Comparison of ENCODE assay signal across 8 cellular contexts in the genomic region with DNA sequence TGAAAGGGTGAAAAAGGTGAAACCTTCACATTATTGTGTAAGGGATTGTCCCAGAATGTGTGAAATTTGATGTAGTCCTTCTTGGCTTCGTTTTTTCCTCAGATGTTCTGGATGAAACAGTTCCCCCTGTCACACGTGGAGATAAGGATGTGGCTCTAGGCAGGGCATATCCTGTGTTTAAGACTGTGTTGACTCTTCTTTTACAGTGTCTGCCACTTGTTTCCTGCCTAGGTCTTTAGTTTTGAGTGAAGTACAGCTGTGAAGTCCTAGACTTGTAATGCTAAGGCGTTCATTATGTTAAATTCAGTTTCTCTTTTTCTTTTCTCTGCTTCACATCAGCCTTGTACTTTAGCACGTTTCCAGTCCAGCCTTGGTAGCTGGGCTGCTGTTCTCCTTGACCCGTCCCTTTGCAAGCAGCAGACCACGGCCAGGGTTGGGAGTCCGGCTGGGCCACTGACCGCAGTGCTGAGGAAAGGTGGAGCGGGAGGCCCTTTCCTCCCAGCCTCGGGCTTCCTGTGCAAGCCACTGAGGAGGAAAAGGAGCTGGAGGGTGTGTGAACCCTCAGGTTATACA. TPM values are rescaled to one million over a fixed set of nuclear protein-coding genes. Genes with fewer than 3 reads are reported as not detected.
DNase-seq lines count a peak whose midpoint lies in the region; ATAC-seq and TF ChIP-seq lines count a peak whose summit lies in the region.

No MANE protein-coding gene starts in this region.

- no peaks in the 10 kb centered on the region for H3K9me3 ChIP-seq in BLaER1
- H3K9me3 ChIP-seq in SK-N-SH, result no peaks in the 10 kb centered on the region

- TF ChIP-seq RAD21 in SK-N-SH (IDR thresholded peaks at IDR 0.05; ENCODE audit: low read length), result no peak

- POLR2A ChIA-PET in SK-N-SH (lab: Yijun Ruan, JAX), result interaction anchor here (0.6 to 0.7 kb wide), 3 partner anchors 8 to 44 kb away, joined by 4 to 5 read pairs (median 4); no protein-coding TSS in a partner anchor

- ATAC-seq in GM18907 (IDR thresholded peaks at IDR 0.05; ENCODE audit: unreplicated experiment) (peak; percentile 79), HG03103 (IDR thresholded peaks at IDR 0.05; ENCODE audit: low read depth, unreplicated experiment) (peak; percentile 69)

- H3K79me2 ChIP-seq in SK-N-SH (ENCODE audit: insufficient read depth), result peaks cover 68% of the 10 kb centered on the region

- no peaks in the 10 kb centered on the region for H3K9me3 Mint-ChIP-seq in neural crest cell

- H3K36me3 ChIP-seq in BLaER1, result no peaks in the 10 kb centered on the region
- H3K36me3 ChIP-seq in SK-N-SH (replicated peaks in 1 of 2; ENCODE audit: control insufficient read depth in 1 of 2, insufficient read depth in 2 of 2, low read length in 1 of 2), result no peaks in the 10 kb centered on the region

- H3F3A ChIP-seq in SK-N-SH (replicated peaks; ENCODE audit: insufficient read depth), result no peaks in the 10 kb centered on the region

- H3K4me1 Mint-ChIP-seq in neural crest cell, result peaks cover 53% of the 10 kb centered on the region

- H2AFZ ChIP-seq in SK-N-SH (ENCODE audit: low read depth), result no peak overlapping the region; the same call in 1 of the 2 replicates

- peak overlapping the region; percentile 60 for H3K4me3 ChIP-seq in BLaER1
- H3K4me3 ChIP-seq in SK-N-SH (ENCODE audit: low read depth in 2 of 2, low read length in 1 of 2), result no peak overlapping the region

- H4K20me1 ChIP-seq in BLaER1, result peaks cover 37% of the 10 kb centered on the region
- no peaks in the 10 kb centered on the region for H4K20me1 ChIP-seq in SK-N-SH (ENCODE audit: insufficient read depth)

- H3K4me3 Mint-ChIP-seq in neural crest cell, result no peak overlapping the region

- peaks cover 96% of the 10 kb centered on the region for H3K4me1 ChIP-seq in BLaER1
- H3K4me1 ChIP-seq in SK-N-SH (ENCODE audit: control insufficient read depth in 1 of 2, insufficient read depth in 2 of 2, low read depth in 1 of 2, low read length in 1 of 2), result peaks cover 56 to 57% of the 10 kb centered on the region in 2 experiments

- TF ChIP-seq EP300 in SK-N-SH (IDR thresholded peaks at IDR 0.05; ENCODE audit: borderline replicate concordance in 1 of 2, low read depth in 1 of 2, low read length in 1 of 2), result no peak

- DNase-seq in SK-N-SH (peak; percentile 47), ecto neural progenitor cell (ENCODE audit: low spot score) (peak; percentile 57), neural crest cell (ENCODE audit: low read depth, low spot score) (no peak), NCI-H1105 (lab: John Stamatoyannopoulos, UW) (no peak), NCI-H187 treated with DMSO at 0.1 percent for 48 hours (lab: John Stamatoyannopoulos, UW) (no peak)

- peak overlapping the region; percentile 5 for H3K27ac Mint-ChIP-seq in neural crest cell (ENCODE audit: unreplicated experiment)

- H3K9ac ChIP-seq in BLaER1 (peak overlapping the region; percentile 79), SK-N-SH (no peak overlapping the region)

- no peaks in the 10 kb centered on the region for H3K27me3 ChIP-seq in BLaER1
- no peaks in the 10 kb centered on the region for H3K27me3 ChIP-seq in SK-N-SH (ENCODE audit: insufficient read depth)

- H3K9me2 ChIP-seq in SK-N-SH, result no peaks in the 10 kb centered on the region

- TF ChIP-seq CTCF in SK-N-SH (IDR thresholded peaks at IDR 0.05), result no peak
- no peak for TF ChIP-seq CTCF in neural crest cell (conservative IDR thresholded peaks at IDR 0.05)

- H3K27ac ChIP-seq in BLaER1, result peak overlapping the region; percentile 84
- peak overlapping the region; percentile 0 to 83; a peak in 3 of 4 replicates for H3K27ac ChIP-seq in SK-N-SH (ENCODE audit: low read depth in 2 of 2, low read length in 1 of 2)

- H3K27me3 Mint-ChIP-seq in neural crest cell (ENCODE audit: low read depth), result no peaks in the 10 kb centered on the region

- H3K4me2 ChIP-seq in BLaER1 (peak overlapping the region; percentile 98), SK-N-SH (peak overlapping the region; percentile 50; the same call in 1 of the 2 replicates)

- 51% methylated on average over 10 of the region's 10 CpGs for WGBS in SK-N-SH (ENCODE audit: low lambda C conversion rate)

- H3K36me3 Mint-ChIP-seq in neural crest cell (ENCODE audit: low read depth), result no peaks in the 10 kb centered on the region

- CTCF ChIA-PET in SK-N-SH (lab: Yijun Ruan, JAX), result interaction anchor here (0.8 to 1.7 kb wide), 6 partner anchors 10 to 285 kb away, joined by 3 to 6 read pairs (median 4); no protein-coding TSS in a partner anchor

TF ChIP-seq in SK-N-SH, 30 proteins besides CTCF, POLR2A, EP300 and RAD21:
- TF ChIP-seq SIN3A (IDR thresholded peaks at IDR 0.05; ENCODE audit: borderline replicate concordance, low read depth, low read length) (no peak), JUND (IDR thresholded peaks at IDR 0.05) (no peak), EZH2phosphoT487 (IDR thresholded peaks at IDR 0.05; ENCODE audit: borderline replicate concordance, low read depth) (no peak), GABPA (IDR thresholded peaks at IDR 0.05; ENCODE audit: low read depth) (no peak), FOSL2 (IDR thresholded peaks at IDR 0.05; ENCODE audit: borderline replicate concordance, low read depth) (no peak), TEAD4 (IDR thresholded peaks at IDR 0.05; ENCODE audit: borderline replicate concordance, insufficient read depth) (no peak)
- TF ChIP-seq, protein P1, sequence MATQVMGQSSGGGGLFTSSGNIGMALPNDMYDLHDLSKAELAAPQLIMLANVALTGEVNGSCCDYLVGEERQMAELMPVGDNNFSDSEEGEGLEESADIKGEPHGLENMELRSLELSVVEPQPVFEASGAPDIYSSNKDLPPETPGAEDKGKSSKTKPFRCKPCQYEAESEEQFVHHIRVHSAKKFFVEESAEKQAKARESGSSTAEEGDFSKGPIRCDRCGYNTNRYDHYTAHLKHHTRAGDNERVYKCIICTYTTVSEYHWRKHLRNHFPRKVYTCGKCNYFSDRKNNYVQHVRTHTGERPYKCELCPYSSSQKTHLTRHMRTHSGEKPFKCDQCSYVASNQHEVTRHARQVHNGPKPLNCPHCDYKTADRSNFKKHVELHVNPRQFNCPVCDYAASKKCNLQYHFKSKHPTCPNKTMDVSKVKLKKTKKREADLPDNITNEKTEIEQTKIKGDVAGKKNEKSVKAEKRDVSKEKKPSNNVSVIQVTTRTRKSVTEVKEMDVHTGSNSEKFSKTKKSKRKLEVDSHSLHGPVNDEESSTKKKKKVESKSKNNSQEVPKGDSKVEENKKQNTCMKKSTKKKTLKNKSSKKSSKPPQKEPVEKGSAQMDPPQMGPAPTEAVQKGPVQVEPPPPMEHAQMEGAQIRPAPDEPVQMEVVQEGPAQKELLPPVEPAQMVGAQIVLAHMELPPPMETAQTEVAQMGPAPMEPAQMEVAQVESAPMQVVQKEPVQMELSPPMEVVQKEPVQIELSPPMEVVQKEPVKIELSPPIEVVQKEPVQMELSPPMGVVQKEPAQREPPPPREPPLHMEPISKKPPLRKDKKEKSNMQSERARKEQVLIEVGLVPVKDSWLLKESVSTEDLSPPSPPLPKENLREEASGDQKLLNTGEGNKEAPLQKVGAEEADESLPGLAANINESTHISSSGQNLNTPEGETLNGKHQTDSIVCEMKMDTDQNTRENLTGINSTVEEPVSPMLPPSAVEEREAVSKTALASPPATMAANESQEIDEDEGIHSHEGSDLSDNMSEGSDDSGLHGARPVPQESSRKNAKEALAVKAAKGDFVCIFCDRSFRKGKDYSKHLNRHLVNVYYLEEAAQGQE (IDR thresholded peaks at IDR 0.05; ENCODE audit: low read depth, low read length), result 0 out of 2 replicates have a peak, but pooled peaks have one; percentile 22

RNA-seq across cellular contexts. Expression of a gene that starts 59.1 kb away (rescaled TPM):
- polyA plus RNA-seq in SK-N-SH (2012; rRNA removed), result 11.1 and 15.0 TPM in 2 replicates
- polyA plus RNA-seq in SK-N-SH (2012; cell fraction: cytosol; rRNA removed), result 10.6 and 12.3 TPM in 2 replicates
- polyA plus RNA-seq in SK-N-SH (2012; cell fraction: nucleus; rRNA removed), result 6.8 and 7.0 TPM in 2 replicates
- 18.1 and 19.0 TPM in 2 replicates for total RNA-seq in neural crest cell

Comparison
In these comparisons a context has a peak if more than half of its experiments do, and no peak if none do; other contexts are left out.
1. DNase-seq: peak in SK-N-SH (single experiment) and ecto neural progenitor cell (single experiment); none in neural crest cell (single experiment), NCI-H1105 (single experiment) and NCI-H187 treated with DMSO at 0.1 percent for 48 hours (single experiment).